ENCODE assay signal across 22 cellular contexts in the genomic region with DNA sequence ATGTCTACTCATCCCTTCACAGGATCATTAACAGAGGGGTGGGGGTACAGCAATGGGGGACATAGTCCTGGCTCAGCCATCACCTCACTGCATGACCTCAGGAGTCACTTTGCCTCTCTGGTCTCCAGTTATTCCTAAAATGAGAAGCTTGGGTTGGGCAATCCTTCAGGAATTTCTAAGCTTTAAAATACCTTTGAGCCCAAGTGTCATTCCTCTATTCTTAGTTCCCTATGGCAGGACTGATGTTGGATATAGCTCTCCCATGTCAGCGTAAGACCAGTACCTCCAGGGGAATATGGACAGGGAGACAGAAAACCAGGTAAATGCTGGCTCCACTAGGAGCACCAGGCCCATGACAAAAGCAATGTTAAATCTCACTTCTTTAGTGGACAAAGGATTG. TPM values are rescaled to one million over a fixed set of nuclear protein-coding genes. Genes with fewer than 3 reads are reported as not detected.
"Had no signal": no experiment of that assay in that cellular context is flagged by ENCODE, and none has a peak within 500 bp of the region (broad histone marks: within the 10 kb centered on the region; RNA-seq: fewer than 3 reads in every experiment).

No MANE protein-coding gene starts in this region.

- H3K27ac ChIP-seq: brain microvascular endothelial cell, cardiac muscle cell had no signal

- H3K27me3 ChIP-seq: brain microvascular endothelial cell, cardiac muscle cell had no signal

- H3K27me3 Mint-ChIP-seq: activated CD8-positive, alpha-beta T cell treated with anti-CD3 and anti-CD28 coated beads for 36 hours; activated naive CD8-positive, alpha-beta T cell treated with anti-CD3 and anti-CD28 coated beads for 36 hours had no signal

- H3K36me3 Mint-ChIP-seq: activated naive CD4-positive, alpha-beta T cell treated with anti-CD3 and anti-CD28 coated beads, Interleukin-2, amount 10 ng/mL, durations not matched to agents 7 days and 5 days; activated naive CD8-positive, alpha-beta T cell treated with anti-CD3 and anti-CD28 coated beads for 36 hours; WTC11 had no signal

- H3K4me1 Mint-ChIP-seq: activated naive CD4-positive, alpha-beta T cell treated with anti-CD3 and anti-CD28 coated beads, Interleukin-2, amount 10 ng/mL, durations not matched to agents 7 days and 5 days; activated naive CD8-positive, alpha-beta T cell treated with anti-CD3 and anti-CD28 coated beads for 36 hours; WTC11 had no signal

- H3K9me3 Mint-ChIP-seq: activated CD8-positive, alpha-beta T cell treated with anti-CD3 and anti-CD28 coated beads for 36 hours; activated naive CD4-positive, alpha-beta T cell treated with anti-CD3 and anti-CD28 coated beads, Interleukin-2, amount 10 ng/mL, durations not matched to agents 7 days and 5 days; activated naive CD8-positive, alpha-beta T cell treated with anti-CD3 and anti-CD28 coated beads for 36 hours; activated T-cell treated with anti-CD3 and anti-CD28 coated beads, Interleukin-2, amount 50 U/mL, for 72 hours; activated T-helper 2 cell treated with anti-CD3 and anti-CD28 coated beads, Interferon-gamma antibody, Interleukin-2, Interleukin-4, amounts not matched to agents 10 μg/mL and 5 μg/mL and 100 μg/mL, durations not matched to agents 14 hours and 24 hours and 36 hours; T-helper 1 cell treated with Interleukin-12 subunit alpha and Interleukin-12 subunit beta and Interleukin-4 antibody, amounts not matched to agents 30 μg/mL and 1 μg/mL, for 36 hours; WTC11 had no signal

- DNase-seq: activated CD4-positive, alpha-beta T cell treated with anti-CD3 and anti-CD28 coated beads, Interleukin-2, amount 50 U/mL, for 1 hour; activated CD8-positive, alpha-beta memory T cell treated with anti-CD3 and anti-CD28 coated beads, Interleukin-2, amount 50 U/mL, for 4 hours; activated CD8-positive, alpha-beta T cell treated with anti-CD3 and anti-CD28 coated beads for 36 hours; activated gamma-delta T cell treated with Interleukin-2 at 50 U/mL for 16 hours; activated naive CD4-positive, alpha-beta T cell treated with anti-CD3 and anti-CD28 coated beads, Interleukin-2, amount 10 ng/mL, durations not matched to agents 7 days and 5 days; activated naive CD8-positive, alpha-beta T cell treated with anti-CD3 and anti-CD28 coated beads for 36 hours; activated T-cell treated with anti-CD3 and anti-CD28 coated beads, Interleukin-2, amount 50 U/mL, for 72 hours; brain microvascular endothelial cell; Karpas-422; MM.1S; NCI-H1105; NCI-H1436; NCI-H187; NCI-H2081; NCI-H446; NCI-H524; SHP77 treated with DMSO at 0.1 percent for 48 hours had no signal

- H3K4me3 Mint-ChIP-seq: activated CD8-positive, alpha-beta T cell treated with anti-CD3 and anti-CD28 coated beads for 36 hours; activated naive CD4-positive, alpha-beta T cell treated with anti-CD3 and anti-CD28 coated beads, Interleukin-2, amount 10 ng/mL, durations not matched to agents 7 days and 5 days; activated naive CD8-positive, alpha-beta T cell treated with anti-CD3 and anti-CD28 coated beads for 36 hours; activated T-cell treated with anti-CD3 and anti-CD28 coated beads, Interleukin-2, amount 50 U/mL, for 72 hours; T-helper 1 cell treated with Interleukin-12 subunit alpha and Interleukin-12 subunit beta and Interleukin-4 antibody, amounts not matched to agents 30 μg/mL and 1 μg/mL, for 36 hours; WTC11 had no signal

- ATAC-seq: activated CD8-positive, alpha-beta T cell treated with anti-CD3 and anti-CD28 coated beads for 36 hours; activated T-cell treated with anti-CD3 and anti-CD28 coated beads, Interleukin-2, amount 50 U/mL, for 72 hours; WTC11 had no signal

- H3K4me3 ChIP-seq: cardiac muscle cell had no signal

- H3K27ac Mint-ChIP-seq: activated CD8-positive, alpha-beta T cell treated with anti-CD3 and anti-CD28 coated beads for 36 hours; activated naive CD4-positive, alpha-beta T cell treated with anti-CD3 and anti-CD28 coated beads, Interleukin-2, amount 10 ng/mL, durations not matched to agents 7 days and 5 days; activated naive CD8-positive, alpha-beta T cell treated with anti-CD3 and anti-CD28 coated beads for 36 hours; activated T-cell treated with anti-CD3 and anti-CD28 coated beads, Interleukin-2, amount 50 U/mL, for 72 hours; activated T-helper 2 cell treated with anti-CD3 and anti-CD28 coated beads, Interferon-gamma antibody, Interleukin-2, Interleukin-4, amounts not matched to agents 10 μg/mL and 5 μg/mL and 100 μg/mL, durations not matched to agents 14 hours and 24 hours and 36 hours; T-helper 1 cell treated with Interleukin-12 subunit alpha and Interleukin-12 subunit beta and Interleukin-4 antibody, amounts not matched to agents 30 μg/mL and 1 μg/mL, for 36 hours; WTC11 had no signal

RNA-seq across cellular contexts. Expression of a gene that starts 34.5 kb away (rescaled TPM):
- total RNA-seq: activated T-helper 2 cell treated with anti-CD3 and anti-CD28 coated beads, Interferon-gamma antibody, Interleukin-2, Interleukin-4, amounts not matched to agents 10 μg/mL and 5 μg/mL and 100 μg/mL, durations not matched to agents 14 hours and 24 hours and 36 hours; cardiac muscle cell; SK-MEL-5; WTC11 had no signal
